Comparison of ENCODE assay signal across 25 cellular contexts in the genomic region with DNA sequence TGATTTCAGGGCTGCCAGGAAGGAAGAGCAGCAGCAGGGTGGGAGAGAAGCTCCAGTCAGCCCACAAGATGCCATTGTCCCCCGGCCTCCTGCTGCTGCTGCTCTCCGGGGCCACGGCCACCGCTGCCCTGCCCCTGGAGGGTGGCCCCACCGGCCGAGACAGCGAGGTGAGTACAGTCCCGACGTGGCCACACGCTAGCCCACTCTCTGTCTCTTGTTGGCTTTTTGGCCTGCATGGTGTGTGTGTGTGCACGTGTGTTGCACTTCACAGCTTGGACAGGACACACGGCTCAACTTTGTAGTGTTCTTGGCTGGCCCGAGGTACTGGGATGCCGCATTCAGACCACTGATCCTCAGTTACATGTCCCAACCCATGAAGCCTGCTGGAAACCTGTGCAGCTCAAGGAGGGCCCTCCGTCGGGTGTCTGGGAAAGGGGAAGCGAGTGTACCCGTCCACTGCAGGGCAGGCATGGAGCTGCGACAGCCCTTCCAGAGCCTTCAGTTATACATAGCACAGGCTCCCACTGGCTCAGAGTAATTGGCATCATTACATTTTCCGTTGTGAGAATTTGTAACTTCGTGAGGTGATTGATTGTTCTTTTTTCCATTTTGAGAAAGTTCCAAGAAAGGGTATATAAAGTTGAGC. TPM values are rescaled to one million over a fixed set of nuclear protein-coding genes. Genes with fewer than 3 reads are reported as not detected.
A peak's percentile ranks its signal among the peaks of the same experiment; 100 is the strongest.
DNase-seq lines count a peak whose midpoint lies in the region; ATAC-seq and TF ChIP-seq lines count a peak whose summit lies in the region.
"Had no signal": no experiment of that assay in that cellular context is flagged by ENCODE, and none has a peak within 500 bp of the region (broad histone marks: within the 10 kb centered on the region; RNA-seq: fewer than 3 reads in every experiment).

No MANE protein-coding gene starts in this region.

- peaks cover 7% of the 10 kb centered on the region for H3K36me3 Mint-ChIP-seq in progenitor cell of endocrine pancreas (ENCODE audit: insufficient read depth)
- H3K36me3 Mint-ChIP-seq: naive thymus-derived CD8-positive, alpha-beta T cell had no signal

- peak overlapping the region in 1 of 2 donors; percentile 79 for H3K27ac Mint-ChIP-seq in stimulated activated naive CD8-positive, alpha-beta T cell treated with anti-CD3 and anti-CD28 coated beads, Interleukin-15, amount 100 ng/mL, for 72 hours
- no peak overlapping the region for H3K27ac Mint-ChIP-seq in progenitor cell of endocrine pancreas
- H3K27ac Mint-ChIP-seq: activated CD4-positive, alpha-beta T cell treated with anti-CD3 and anti-CD28 coated beads, Interleukin-2, amount 10 ng/mL, durations not matched to agents 24 days and 14 days; dendritic cell treated with granulocyte-macrophage colony-stimulating factor and Interleukin-4, amounts not matched to agents 40 ng/mL and 50 ng/mL, for 4 days had no signal

- TF ChIP-seq CTCF in hepatocyte (IDR thresholded peaks at IDR 0.05; ENCODE audit: poor library complexity), result no peak
- TF ChIP-seq CTCF in progenitor cell of endocrine pancreas (IDR thresholded peaks at IDR 0.05; ENCODE audit: unreplicated experiment), result no peak

- H3K4me1 Mint-ChIP-seq in stimulated activated naive CD8-positive, alpha-beta T cell treated with anti-CD3 and anti-CD28 coated beads, Interleukin-15, amount 100 ng/mL, for 72 hours, result no peaks in the 10 kb centered on the region
- H3K4me1 Mint-ChIP-seq in progenitor cell of endocrine pancreas (ENCODE audit: low read depth), result no peaks in the 10 kb centered on the region

- no peaks in the 10 kb centered on the region for H4K20me1 ChIP-seq in hepatocyte (ENCODE audit: insufficient read depth, poor library complexity, severe bottlenecking)
- H4K20me1 ChIP-seq: BLaER1 had no signal

- peak; percentile 23 for ATAC-seq in stimulated activated naive CD8-positive, alpha-beta T cell treated with anti-CD3 and anti-CD28 coated beads, Interleukin-15, amount 100 ng/mL, for 72 hours
- ATAC-seq in stimulated activated naive CD8-positive, alpha-beta T cell treated with anti-CD3 and anti-CD28 coated beads, Interleukin-15, Interleukin-2, amounts not matched to agents 100 U/mL and 50 U/mL, for 24 hours, result no peak
- no peak for ATAC-seq in GM19467 (IDR thresholded peaks at IDR 0.05; ENCODE audit: unreplicated experiment)
- ATAC-seq: gastrocnemius medialis; naive thymus-derived CD8-positive, alpha-beta T cell had no signal

- peak overlapping the region; percentile 65 for H3K4me2 ChIP-seq in hepatocyte
- H3K4me2 ChIP-seq: BLaER1 had no signal

- no peak overlapping the region for H3K4me3 Mint-ChIP-seq in stimulated activated naive CD8-positive, alpha-beta T cell treated with anti-CD3 and anti-CD28 coated beads, Interleukin-15, amount 100 ng/mL, for 72 hours
- H3K4me3 Mint-ChIP-seq in progenitor cell of endocrine pancreas (ENCODE audit: low read depth), result no peak overlapping the region
- H3K4me3 Mint-ChIP-seq: activated CD4-positive, alpha-beta T cell treated with anti-CD3 and anti-CD28 coated beads, Interleukin-2, amount 10 ng/mL, durations not matched to agents 24 days and 14 days; dendritic cell treated with granulocyte-macrophage colony-stimulating factor and Interleukin-4, amounts not matched to agents 40 ng/mL and 50 ng/mL, for 4 days; naive thymus-derived CD8-positive, alpha-beta T cell had no signal

- no peak overlapping the region for H2AFZ ChIP-seq in hepatocyte

- H3K9me3 ChIP-seq in hepatocyte (ENCODE audit: low read depth), result no peaks in the 10 kb centered on the region
- H3K9me3 ChIP-seq: adrenal gland, BLaER1, gastrocnemius medialis, prostate gland, stomach had no signal

- DNase-seq in stimulated activated naive CD8-positive, alpha-beta T cell treated with anti-CD3 and anti-CD28 coated beads, Interleukin-15, amount 100 ng/mL, for 72 hours, result no peak
- no peak for DNase-seq in stimulated activated naive CD8-positive, alpha-beta T cell treated with anti-CD3 and anti-CD28 coated beads, Interleukin-15, Interleukin-2, amounts not matched to agents 100 U/mL and 50 U/mL, for 24 hours
- no peak for DNase-seq in hepatocyte (ENCODE audit: low spot score)
- no peak for DNase-seq in progenitor cell of endocrine pancreas (ENCODE audit: low spot score, unreplicated experiment)
- no peak for DNase-seq in NCI-H1417 (lab: John Stamatoyannopoulos, UW)
- DNase-seq: 8988T; activated CD4-positive, alpha-beta T cell treated with anti-CD3 and anti-CD28 coated beads, Interleukin-2, amount 10 ng/mL, durations not matched to agents 24 days and 14 days; activated CD8-positive, alpha-beta memory T cell treated with anti-CD3 and anti-CD28 coated beads, Interleukin-2, amount 50 U/mL, for 48 hours; activated effector memory CD4-positive, alpha-beta T cell treated with Interleukin-2 at 50 U/mL for 16 hours; adrenal gland; gastrocnemius medialis; GDM1; kidney glomerular epithelial cell; naive thymus-derived CD8-positive, alpha-beta T cell; NCI-H2107; NCI-H510A treated with DMSO at 0.1 percent for 48 hours; RPMI8226; stomach; SW 1271 had no signal

- H3K27me3 Mint-ChIP-seq in stimulated activated naive CD8-positive, alpha-beta T cell treated with anti-CD3 and anti-CD28 coated beads, Interleukin-15, amount 100 ng/mL, for 72 hours, result peaks cover 11% of the 10 kb centered on the region
- H3K27me3 Mint-ChIP-seq in progenitor cell of endocrine pancreas, result peaks cover 4% of the 10 kb centered on the region
- H3K27me3 Mint-ChIP-seq: naive thymus-derived CD8-positive, alpha-beta T cell had no signal

- no peaks in the 10 kb centered on the region for H3K27me3 ChIP-seq in hepatocyte
- H3K27me3 ChIP-seq: adrenal gland, BLaER1 had no signal

- 87% methylated on average over 21 of the region's 21 CpGs for WGBS in hepatocyte (ENCODE audit: low lambda C conversion rate, missing lambda C conversion rate)

- H3K27ac ChIP-seq in hepatocyte, result no peak overlapping the region
- H3K27ac ChIP-seq: adrenal gland, BLaER1, epithelial cell of prostate, gastrocnemius medialis, prostate gland, stomach had no signal

- no peaks in the 10 kb centered on the region for H3K9me3 Mint-ChIP-seq in stimulated activated naive CD8-positive, alpha-beta T cell treated with anti-CD3 and anti-CD28 coated beads, Interleukin-15, amount 100 ng/mL, for 72 hours
- no peaks in the 10 kb centered on the region for H3K9me3 Mint-ChIP-seq in progenitor cell of endocrine pancreas (ENCODE audit: low read depth)
- H3K9me3 Mint-ChIP-seq: activated CD4-positive, alpha-beta T cell treated with anti-CD3 and anti-CD28 coated beads, Interleukin-2, amount 10 ng/mL, durations not matched to agents 24 days and 14 days; dendritic cell treated with granulocyte-macrophage colony-stimulating factor and Interleukin-4, amounts not matched to agents 40 ng/mL and 50 ng/mL, for 4 days; naive thymus-derived CD8-positive, alpha-beta T cell had no signal

- peaks cover 10% of the 10 kb centered on the region for H3K4me1 ChIP-seq in hepatocyte (ENCODE audit: insufficient read depth)
- H3K4me1 ChIP-seq: adrenal gland, BLaER1, gastrocnemius medialis, prostate gland had no signal

- H3K9me2 ChIP-seq in hepatocyte (replicated peaks; ENCODE audit: insufficient read depth), result no peaks in the 10 kb centered on the region

- no peaks in the 10 kb centered on the region for H3K79me2 ChIP-seq in hepatocyte

- H3K4me3 ChIP-seq in hepatocyte, result no peak overlapping the region
- H3K4me3 ChIP-seq: adrenal gland, BLaER1, gastrocnemius medialis, prostate gland, skin epidermis, stomach had no signal

- H3K36me3 ChIP-seq in hepatocyte (replicated peaks; ENCODE audit: insufficient read depth, low read depth), result no peaks in the 10 kb centered on the region
- H3K36me3 ChIP-seq: adrenal gland, gastrocnemius medialis, prostate gland had no signal

RNA-seq across cellular contexts. Expression of a gene that starts 0.4 kb away (rescaled TPM):
- 0.13 TPM in 1 of 2 replicates, not detected in the other for total RNA-seq in hepatocyte
- 0.19 and 0.27 TPM in 2 replicates for polyA plus RNA-seq in hepatocyte
- 1.0 and 2.0 TPM in 2 replicates for total RNA-seq in progenitor cell of endocrine pancreas

RNA-seq across cellular contexts. Expression of a gene that starts 20.0 kb away (rescaled TPM):
- total RNA-seq in hepatocyte (8.8 and 11.8 TPM in 2 replicates), progenitor cell of endocrine pancreas (22.2 and 22.5 TPM in 2 replicates)
- 20.7 and 21.1 TPM in 2 replicates for polyA plus RNA-seq in hepatocyte

RNA-seq across cellular contexts. Expression of a gene that starts 22.1 kb away (rescaled TPM):
- 22.1 and 24.1 TPM in 2 replicates for total RNA-seq in hepatocyte
- 30.0 and 33.9 TPM in 2 replicates for polyA plus RNA-seq in hepatocyte
- 47.9 and 54.4 TPM in 2 replicates for total RNA-seq in progenitor cell of endocrine pancreas

RNA-seq across cellular contexts. Expression of a gene that starts 24.5 kb away (rescaled TPM):
- total RNA-seq in hepatocyte (8.4 and 10.0 TPM in 2 replicates), progenitor cell of endocrine pancreas (27.8 and 28.7 TPM in 2 replicates)
- polyA plus RNA-seq in hepatocyte, result 20.9 and 22.9 TPM in 2 replicates

RNA-seq across cellular contexts. Expression of a gene that starts 51.4 kb away (rescaled TPM):
- total RNA-seq in hepatocyte (86.8 and 103 TPM in 2 replicates), progenitor cell of endocrine pancreas (254 and 263 TPM in 2 replicates)
- 98.7 and 103 TPM in 2 replicates for polyA plus RNA-seq in hepatocyte
